In genomic region chr17:44385287-44386181, GRCh38 we compare ENCODE assay signal across 8 cellular contexts. TPM values are rescaled to one million over a fixed set of nuclear protein-coding genes. Genes with fewer than 3 reads are reported as not detected.
DNase-seq lines count a peak whose midpoint lies in the region; ATAC-seq and TF ChIP-seq lines count a peak whose summit lies in the region.

No MANE protein-coding gene starts in this region.

- CTCF ChIA-PET in Calu3 (lab: Charles Lee): interaction anchor here (0.6 to 1.3 kb wide), 5 partner anchors 22 to 344 kb away, joined by 3 to 10 read pairs (median 7); partner anchors contain the start of gene FAM171A2

- H3K27me3 ChIP-seq in mesendoderm (ENCODE audit: insufficient read depth, low read length, poor library complexity): peaks cover 5% of the 10 kb centered on the region

- H3K79me2 ChIP-seq in mesendoderm (ENCODE audit: control insufficient read depth, insufficient read depth, low read length): no peaks in the 10 kb centered on the region

- peak overlapping the region; percentile 81 for H3K56ac ChIP-seq in mesendoderm (ENCODE audit: low read length)

- peaks cover 19% of the 10 kb centered on the region for H3K36me3 Mint-ChIP-seq in Calu3 (ENCODE audit: insufficient read depth, unreplicated experiment)
- peaks cover 7% of the 10 kb centered on the region for H3K36me3 Mint-ChIP-seq in effector memory CD8-positive, alpha-beta T cell (ENCODE audit: insufficient read depth)

- no peaks in the 10 kb centered on the region for H3K4me1 ChIP-seq in mesendoderm (ENCODE audit: control insufficient read depth, low read depth, low read length)

- no peak overlapping the region for H2BK5ac ChIP-seq in mesendoderm (ENCODE audit: low read length)

- no peak overlapping the region for H3K4ac ChIP-seq in mesendoderm (ENCODE audit: low read depth, low read length)

- H3K27me3 Mint-ChIP-seq in Calu3 (ENCODE audit: unreplicated experiment): peaks cover 37% of the 10 kb centered on the region
- peaks cover 24 to 60% of the 10 kb centered on the region in 2 donors for H3K27me3 Mint-ChIP-seq in effector memory CD8-positive, alpha-beta T cell

- no peaks in the 10 kb centered on the region for H3K79me1 ChIP-seq in mesendoderm (ENCODE audit: low read length)

- intact Hi-C loops in Calu3 (cut with micrococcal nuclease; ENCODE audit: unreplicated experiment): no loop called here

- H3K4me1 Mint-ChIP-seq in Calu3 (ENCODE audit: low read depth, unreplicated experiment): peaks cover 7% of the 10 kb centered on the region
- peaks cover 13 to 20% of the 10 kb centered on the region in 2 donors for H3K4me1 Mint-ChIP-seq in effector memory CD8-positive, alpha-beta T cell (ENCODE audit: low read depth in 2 of 2)

- no peak for TF ChIP-seq CTCF in Calu3 (IDR thresholded peaks at IDR 0.05; ENCODE audit: unreplicated experiment)

- H2BK120ac ChIP-seq in mesendoderm (ENCODE audit: low read depth, low read length): no peak overlapping the region

- H3K9ac ChIP-seq in mesendoderm (ENCODE audit: low read length): peak overlapping the region; percentile 81

- no peaks in the 10 kb centered on the region for H3K36me3 ChIP-seq in mesendoderm (ENCODE audit: control insufficient read depth, insufficient read depth, low read length)

- H3K9me3 Mint-ChIP-seq in Calu3 (ENCODE audit: low read depth, unreplicated experiment): no peaks in the 10 kb centered on the region
- peaks cover 0 to 3% of the 10 kb centered on the region in 2 donors for H3K9me3 Mint-ChIP-seq in effector memory CD8-positive, alpha-beta T cell

- H2AK5ac ChIP-seq in mesendoderm (ENCODE audit: low read length): no peak overlapping the region

- H3K4me3 Mint-ChIP-seq in Calu3 (ENCODE audit: low read depth, unreplicated experiment): peak overlapping the region; percentile 69
- H3K4me3 Mint-ChIP-seq in effector memory CD8-positive, alpha-beta T cell: peak overlapping the region; percentile 76

- no peak overlapping the region for H4K8ac ChIP-seq in mesendoderm (ENCODE audit: low read depth, low read length)

- H4K5ac ChIP-seq in mesendoderm (ENCODE audit: low read length): no peak overlapping the region

- peak overlapping the region; percentile 32 for H3K23ac ChIP-seq in mesendoderm (ENCODE audit: low read length)

- no peak overlapping the region for H3K27ac ChIP-seq in mesendoderm (ENCODE audit: low read depth, low read length)

- no peak overlapping the region for H3K18ac ChIP-seq in mesendoderm (ENCODE audit: low read length)

- H3K4me3 ChIP-seq in mesendoderm (ENCODE audit: low read length): peak overlapping the region; percentile 43

- no peak overlapping the region for H2BK15ac ChIP-seq in mesendoderm (replicated peaks; ENCODE audit: low read depth)

- no peak overlapping the region for H3K27ac Mint-ChIP-seq in Calu3 (ENCODE audit: unreplicated experiment)
- H3K27ac Mint-ChIP-seq in effector memory CD8-positive, alpha-beta T cell: peak overlapping the region in 1 of 2 donors; percentile 54

- peak; percentile 91 for DNase-seq in Calu3
- DNase-seq in NCI-H526 treated with DMSO at 0.1 percent for 48 hours (lab: John Stamatoyannopoulos, UW): peak; percentile 85
- DNase-seq in activated CD8-positive, alpha-beta memory T cell treated with anti-CD3 and anti-CD28 coated beads for 24 hours: peak; percentile 90
- peak; percentile 66 to 69 (median 68) for DNase-seq in effector memory CD8-positive, alpha-beta T cell
- DNase-seq in mesendoderm: peak; percentile 93
- peak; percentile 69 for DNase-seq in stimulated activated CD8-positive, alpha-beta memory T cell treated with anti-CD3 and anti-CD28 coated beads, Interleukin-12 subunit alpha, Interleukin-12 subunit beta, amount 100 ng/mL, for 4 hours (ENCODE audit: low read depth)

- ATAC-seq in HG02763 (IDR thresholded peaks at IDR 0.05; ENCODE audit: unreplicated experiment): peak; percentile 70
- peak; percentile 88 for ATAC-seq in effector memory CD8-positive, alpha-beta T cell (replicated peaks)
- no peak for ATAC-seq in HG03565 (IDR thresholded peaks at IDR 0.05; ENCODE audit: unreplicated experiment)

- WGBS in mesendoderm (ENCODE audit: extremely low coverage, insufficient coverage, low lambda C conversion rate): no CpG with 5 or more reads among the region's 68 CpGs

- no TSS peak for BruUV-seq in Calu3 (replicated peaks; lab: Mats Ljungman, UMichigan)

- H3K4me2 ChIP-seq in mesendoderm (ENCODE audit: low read length): peak overlapping the region; percentile 91

RNA-seq across cellular contexts. Expression of gene ITGA2B, which starts 3.9 kb away (rescaled TPM):
- 1.2 and 1.6 TPM in 2 replicates for total RNA-seq in Calu3 (2022)
- 1.3 TPM for polyA plus RNA-seq in mesendoderm (2013, experiment 1 of 2)
- polyA plus RNA-seq in mesendoderm (2013, experiment 2 of 2): 1.7 TPM

RNA-seq across cellular contexts. Expression of gene FAM171A2, which starts 21.9 kb away (rescaled TPM):
- 0.95 and 2.0 TPM in 2 replicates for total RNA-seq in Calu3 (2022)
- polyA plus RNA-seq in mesendoderm (2013, experiment 1 of 2): 6.5 TPM
- polyA plus RNA-seq in mesendoderm (2013, experiment 2 of 2): 6.4 TPM

RNA-seq across cellular contexts. Expression of gene GRN, which starts 40.4 kb away (rescaled TPM):
- 376 and 480 TPM in 2 replicates for total RNA-seq in Calu3 (2022)
- 84.9 TPM for polyA plus RNA-seq in mesendoderm (2013, experiment 1 of 2)
- 83.1 TPM for polyA plus RNA-seq in mesendoderm (2013, experiment 2 of 2)
